Comparison of ENCODE assay signal across 2 cellular contexts in the genomic region with DNA sequence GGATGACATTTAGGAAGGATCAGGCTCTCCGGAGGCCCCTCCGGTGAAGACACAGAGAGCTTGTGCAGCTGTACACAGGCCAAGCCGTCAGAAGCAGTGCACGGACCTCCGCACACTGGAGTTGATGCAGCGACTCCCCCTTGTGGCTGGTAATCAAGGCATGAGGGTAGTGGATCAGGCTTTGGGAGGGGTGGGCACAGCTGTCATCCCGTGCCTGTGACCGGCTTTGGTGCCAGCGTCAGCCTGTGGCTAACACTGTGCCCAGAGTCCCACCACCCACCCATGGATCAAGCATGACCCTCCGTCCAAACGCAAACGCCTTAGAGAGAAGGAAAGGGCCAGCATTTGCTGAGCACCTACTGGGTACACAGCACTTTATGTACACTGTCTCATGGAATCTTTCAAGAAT.
TF ChIP-seq lines count a peak whose summit lies in the region.

No MANE protein-coding gene starts in this region.

TF ChIP-seq in IMR-90, 13 proteins besides CTCF, POLR2A, EP300 and RAD21:
- TF ChIP-seq SMC3 (IDR thresholded peaks at IDR 0.05; ENCODE audit: low read depth, low read length) (peak; percentile 67), BHLHE40 (IDR thresholded peaks at IDR 0.05; ENCODE audit: low read depth, low read length) (no peak)

TF ChIP-seq in SK-N-SH, 30 proteins besides CTCF, POLR2A, EP300 and RAD21:
- TF ChIP-seq NRF1 (IDR thresholded peaks at IDR 0.05; ENCODE audit: low read depth, low read length) = no peak
- peak; percentile 35 for TF ChIP-seq CHD2 (IDR thresholded peaks at IDR 0.05; ENCODE audit: low read length, partially characterized antibody)
- peak; percentile 52; the same call in 1 of the 2 replicates for TF ChIP-seq MXI1 (IDR thresholded peaks at IDR 0.05; ENCODE audit: low read depth, low read length)
- TF ChIP-seq SMC3 (IDR thresholded peaks at IDR 0.05; ENCODE audit: low read depth, low read length) = peak; percentile 88
